In the genomic region with DNA sequence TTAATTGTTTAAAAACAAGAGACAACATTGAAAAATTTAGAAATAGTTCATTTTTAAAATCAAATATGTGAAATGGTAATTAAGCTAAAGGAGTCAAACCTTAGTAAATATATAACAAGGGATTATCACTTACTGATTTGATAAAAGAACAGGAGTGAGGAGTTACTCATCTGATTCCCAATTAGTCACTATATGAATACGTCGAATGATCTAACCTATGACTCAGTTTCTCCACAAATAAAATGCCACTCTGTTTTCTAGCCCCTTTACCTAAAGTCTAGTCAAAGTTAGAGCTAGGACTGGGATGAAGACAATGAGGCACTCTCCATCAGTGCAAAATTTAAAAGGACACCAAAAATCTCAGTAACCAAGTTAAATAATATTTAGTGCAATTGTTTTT, we compare ENCODE assay signal across 22 cellular contexts.
"Had no signal": no experiment of that assay in that cellular context is flagged by ENCODE, and none has a peak within 500 bp of the region (broad histone marks: within the 10 kb centered on the region; RNA-seq: fewer than 3 reads in every experiment).

No MANE protein-coding gene starts in this region.

- H3K27ac ChIP-seq: dorsolateral prefrontal cortex, esophagus squamous epithelium, gastroesophageal sphincter, ovary, spleen, testis, transverse colon had no signal

- H3K4me1 ChIP-seq: esophagus squamous epithelium, gastroesophageal sphincter, spleen, testis, transverse colon had no signal

- H3K27me3 ChIP-seq: esophagus squamous epithelium, gastroesophageal sphincter, ovary, spleen, testis, transverse colon had no signal

- FAIRE-seq: endometrium, kidney had no signal

- ATAC-seq: gastroesophageal sphincter; left ventricle myocardium superior; sciatic nerve; stimulated activated memory B cell treated with anti-CD40 and anti-IgM and Interleukin-4, amounts not matched to agents 10 μg/mL and 1 μg/mL and 100 μg/mL, for 72 hours had no signal

- DNase-seq: cortex of kidney; dorsolateral prefrontal cortex; effector memory CD4-positive, alpha-beta T cell; esophagus squamous epithelium; foreskin fibroblast; kidney; left colon; left ventricle myocardium superior; mesendoderm; natural killer cell; ovary; spleen; stimulated activated CD4-positive, alpha-beta T cell treated with anti-CD3 and anti-CD28 coated beads, Interleukin-15, amount 100 ng/mL, for 24 hours; stimulated activated CD4-positive, alpha-beta T cell treated with anti-CD3 and anti-CD28 coated beads, Interleukin-1b, Interleukin-23, amount 100 ng/mL, for 48 hours; stimulated activated CD4-positive, alpha-beta T cell treated with anti-CD3 and anti-CD28 coated beads, Interleukin-4, amount 100 ng/mL, for 24 hours; testis; transverse colon had no signal

- H3K36me3 ChIP-seq: esophagus squamous epithelium, gastroesophageal sphincter, ovary, spleen, transverse colon had no signal

- H3K4me3 ChIP-seq: dorsolateral prefrontal cortex, esophagus squamous epithelium, gastroesophageal sphincter, lung, ovary, spleen, testis, transverse colon had no signal

- H3K9me3 ChIP-seq: esophagus squamous epithelium, ovary, testis, transverse colon had no signal
